ENCODE assay signal across 16 cellular contexts in genomic region chr6:16399198-16399597, GRCh38.
DNase-seq lines count a peak whose midpoint lies in the region; ATAC-seq, FAIRE-seq and TF ChIP-seq lines count a peak whose summit lies in the region.
"Had no signal": no experiment of that assay in that cellular context is flagged by ENCODE, and none has a peak within 500 bp of the region (broad histone marks: within the 10 kb centered on the region; RNA-seq: fewer than 3 reads in every experiment).

No MANE protein-coding gene starts in this region.

- H3K9me3 Mint-ChIP-seq in astrocyte (ENCODE audit: unreplicated experiment): no peaks in the 10 kb centered on the region
- no peaks in the 10 kb centered on the region for H3K9me3 Mint-ChIP-seq in activated CD8-positive, alpha-beta memory T cell treated with anti-CD3 and anti-CD28 coated beads, Interleukin-2, amount 10 ng/mL, durations not matched to agents 7 days and 5 days (ENCODE audit: low read depth)
- H3K9me3 Mint-ChIP-seq: CD4-positive, alpha-beta T cell had no signal

- intact Hi-C loops in sigmoid colon (cut with DNase I): no loop called here
- intact Hi-C loops in aorta (cut with DNase I): no loop called here

- H3K36me3 ChIP-seq in astrocyte (ENCODE audit: insufficient read depth, low read length) (no peaks in the 10 kb centered on the region), sigmoid colon (no peaks in the 10 kb centered on the region), aorta (ENCODE audit: control insufficient read depth in 1 of 2, insufficient read depth in 2 of 2, low read length in 1 of 2) (no peaks in the 10 kb centered on the region)
- H3K36me3 ChIP-seq: BE2C had no signal

- no peaks in the 10 kb centered on the region for H3K27me3 ChIP-seq in astrocyte (ENCODE audit: insufficient read depth, low read length)
- no peaks in the 10 kb centered on the region for H3K27me3 ChIP-seq in sigmoid colon
- no peaks in the 10 kb centered on the region for H3K27me3 ChIP-seq in aorta (ENCODE audit: control insufficient read depth in 1 of 2, insufficient read depth in 2 of 2, low read length in 1 of 2)
- H3K27me3 ChIP-seq: BE2C had no signal

- peak in 3 of 4 donors; percentile 53 to 71 (median 66) for TF ChIP-seq EP300 in sigmoid colon (IDR thresholded peaks at IDR 0.05)

- H3K4me1 Mint-ChIP-seq in astrocyte (ENCODE audit: low read depth, unreplicated experiment): peaks cover 25% of the 10 kb centered on the region
- H3K4me1 Mint-ChIP-seq in activated CD8-positive, alpha-beta memory T cell treated with anti-CD3 and anti-CD28 coated beads, Interleukin-2, amount 10 ng/mL, durations not matched to agents 7 days and 5 days: peaks cover 26% of the 10 kb centered on the region
- H3K4me1 Mint-ChIP-seq: H9 had no signal

- no peaks in the 10 kb centered on the region for H3K9me3 ChIP-seq in astrocyte (ENCODE audit: insufficient read depth, low read depth, low read length)
- no peaks in the 10 kb centered on the region for H3K9me3 ChIP-seq in sigmoid colon
- no peaks in the 10 kb centered on the region for H3K9me3 ChIP-seq in aorta (ENCODE audit: control insufficient read depth, low read length)
- H3K9me3 ChIP-seq: BE2C had no signal

- CTCF ChIA-PET in RWPE1 (lab: Yijun Ruan, JAX): no interaction called here
- CTCF ChIA-PET in activated CD8-positive, alpha-beta memory T cell treated with anti-CD3 and anti-CD28 coated beads, Interleukin-2, amount 10 ng/mL, durations not matched to agents 7 days and 5 days (lab: Charles Lee): no interaction called here

- no peak for FAIRE-seq in astrocyte (lab: Jason Lieb, UNC)
- FAIRE-seq: HTR-8/SVneo had no signal

- DNase-seq in astrocyte (ENCODE audit: low read depth) (peak; percentile 30), fibroblast of the aortic adventitia (ENCODE audit: low read depth) (peak; percentile 75), sigmoid colon (no peak), aorta (no peak), RWPE1 (ENCODE audit: low spot score) (no peak)
- DNase-seq in activated CD8-positive, alpha-beta memory T cell treated with anti-CD3 and anti-CD28 coated beads, Interleukin-2, amount 10 ng/mL, durations not matched to agents 7 days and 5 days: no peak
- DNase-seq: BE2C; CD4-positive, alpha-beta T cell; H9; NCI-H187 treated with DMSO at 0.1 percent for 48 hours; NCI-H345; NCI-H526 treated with DMSO at 0.1 percent for 48 hours; SHP77 treated with DMSO at 0.1 percent for 48 hours had no signal

- H2AFZ ChIP-seq in astrocyte (ENCODE audit: low read depth, low read length): no peak overlapping the region

- POLR2A ChIA-PET in RWPE1 (lab: Yijun Ruan, JAX; ENCODE audit: low non-redundant PET): no interaction called here

- no peak for TF ChIP-seq CTCF in astrocyte (IDR thresholded peaks at IDR 0.05; ENCODE audit: insufficient read depth, low read depth, low read length)
- TF ChIP-seq CTCF in fibroblast of the aortic adventitia (IDR thresholded peaks at IDR 0.05; ENCODE audit: insufficient read depth, low read length): no peak
- no peak for TF ChIP-seq CTCF in sigmoid colon (IDR thresholded peaks at IDR 0.05)
- TF ChIP-seq CTCF in RWPE1 (conservative IDR thresholded peaks at IDR 0.05; ENCODE audit: low read depth): no peak

- H3K27ac Mint-ChIP-seq in astrocyte (ENCODE audit: unreplicated experiment): no peak overlapping the region
- no peak overlapping the region for H3K27ac Mint-ChIP-seq in activated CD8-positive, alpha-beta memory T cell treated with anti-CD3 and anti-CD28 coated beads, Interleukin-2, amount 10 ng/mL, durations not matched to agents 7 days and 5 days
- H3K27ac Mint-ChIP-seq: CD4-positive, alpha-beta T cell; H9 had no signal

- TF ChIP-seq POLR2A in sigmoid colon (IDR thresholded peaks at IDR 0.05): no peak

- H3K4me3 ChIP-seq in astrocyte (ENCODE audit: insufficient read depth, low read depth, low read length): no peak overlapping the region
- H3K4me3 ChIP-seq in fibroblast of the aortic adventitia (ENCODE audit: low read depth, low read length): no peak overlapping the region
- no peak overlapping the region for H3K4me3 ChIP-seq in sigmoid colon
- H3K4me3 ChIP-seq in aorta (ENCODE audit: low read length in 2 of 2): no peak overlapping the region

- no peak for ATAC-seq in aorta (ENCODE audit: low FRiP score)
- ATAC-seq in GM21381 (IDR thresholded peaks at IDR 0.05; ENCODE audit: unreplicated experiment): no peak
- ATAC-seq in activated CD8-positive, alpha-beta memory T cell treated with anti-CD3 and anti-CD28 coated beads, Interleukin-2, amount 10 ng/mL, durations not matched to agents 7 days and 5 days: no peak

- H3K9ac ChIP-seq in astrocyte (ENCODE audit: low read length): peak overlapping the region; percentile 41

- H3K27ac ChIP-seq in astrocyte (ENCODE audit: low read depth, low read length): peak overlapping the region; percentile 81
- peak overlapping the region; percentile 4 to 76 (median 66) for H3K27ac ChIP-seq in sigmoid colon
- H3K27ac ChIP-seq in aorta (ENCODE audit: low read depth in 1 of 2, low read length in 2 of 2): peak overlapping the region; percentile 46 to 94
- H3K27ac ChIP-seq in RWPE1: no peak overlapping the region
- H3K27ac ChIP-seq: HL-60 had no signal

- no peaks in the 10 kb centered on the region for H3K27me3 Mint-ChIP-seq in astrocyte (ENCODE audit: low read depth, unreplicated experiment)
- no peaks in the 10 kb centered on the region for H3K27me3 Mint-ChIP-seq in activated CD8-positive, alpha-beta memory T cell treated with anti-CD3 and anti-CD28 coated beads, Interleukin-2, amount 10 ng/mL, durations not matched to agents 7 days and 5 days
- H3K27me3 Mint-ChIP-seq: CD4-positive, alpha-beta T cell had no signal

- no peak overlapping the region for H3K4me3 Mint-ChIP-seq in astrocyte (ENCODE audit: unreplicated experiment)
- no peak overlapping the region for H3K4me3 Mint-ChIP-seq in activated CD8-positive, alpha-beta memory T cell treated with anti-CD3 and anti-CD28 coated beads, Interleukin-2, amount 10 ng/mL, durations not matched to agents 7 days and 5 days
- H3K4me3 Mint-ChIP-seq: CD4-positive, alpha-beta T cell; H9 had no signal

- H3K4me1 ChIP-seq in astrocyte (ENCODE audit: insufficient read depth, low read length): peaks cover 25% of the 10 kb centered on the region
- H3K4me1 ChIP-seq in sigmoid colon: peaks cover 0 to 70% (median 58%) of the 10 kb centered on the region in 4 donors
- peaks cover 10 to 21% of the 10 kb centered on the region in 2 donors for H3K4me1 ChIP-seq in aorta (ENCODE audit: control insufficient read depth in 1 of 2, insufficient read depth in 2 of 2, low read length in 2 of 2)

- H3K79me2 ChIP-seq in astrocyte (ENCODE audit: insufficient read depth, low read length): no peaks in the 10 kb centered on the region

- H4K20me1 ChIP-seq in astrocyte (ENCODE audit: insufficient read depth, low read length): no peaks in the 10 kb centered on the region

- WGBS in sigmoid colon, 2 donors: 82 to 87% methylated on average over 8 of the region's 8 CpGs
- 7 to 8% methylated on average over 8 of the region's 8 CpGs for WGBS in aorta, 2 donors

- H3K4me2 ChIP-seq in astrocyte (ENCODE audit: low read length): peak overlapping the region; percentile 48

- peaks cover 18% of the 10 kb centered on the region for H3K36me3 Mint-ChIP-seq in astrocyte (ENCODE audit: low read depth, unreplicated experiment)
- H3K36me3 Mint-ChIP-seq in activated CD8-positive, alpha-beta memory T cell treated with anti-CD3 and anti-CD28 coated beads, Interleukin-2, amount 10 ng/mL, durations not matched to agents 7 days and 5 days: peaks cover 20% of the 10 kb centered on the region

Comparison
In these comparisons a context has a peak if more than half of its experiments do, and no peak if none do; other contexts are left out.
1. DNase-seq: peak in astrocyte (single experiment) and fibroblast of the aortic adventitia (single experiment); none in sigmoid colon (single experiment), aorta (0 of 2), RWPE1 (single experiment) and activated CD8-positive, alpha-beta memory T cell treated with anti-CD3 and anti-CD28 coated beads, Interleukin-2, amount 10 ng/mL, durations not matched to agents 7 days and 5 days (single experiment).